ENCODE assay signal across 9 cellular contexts in the genomic region with DNA sequence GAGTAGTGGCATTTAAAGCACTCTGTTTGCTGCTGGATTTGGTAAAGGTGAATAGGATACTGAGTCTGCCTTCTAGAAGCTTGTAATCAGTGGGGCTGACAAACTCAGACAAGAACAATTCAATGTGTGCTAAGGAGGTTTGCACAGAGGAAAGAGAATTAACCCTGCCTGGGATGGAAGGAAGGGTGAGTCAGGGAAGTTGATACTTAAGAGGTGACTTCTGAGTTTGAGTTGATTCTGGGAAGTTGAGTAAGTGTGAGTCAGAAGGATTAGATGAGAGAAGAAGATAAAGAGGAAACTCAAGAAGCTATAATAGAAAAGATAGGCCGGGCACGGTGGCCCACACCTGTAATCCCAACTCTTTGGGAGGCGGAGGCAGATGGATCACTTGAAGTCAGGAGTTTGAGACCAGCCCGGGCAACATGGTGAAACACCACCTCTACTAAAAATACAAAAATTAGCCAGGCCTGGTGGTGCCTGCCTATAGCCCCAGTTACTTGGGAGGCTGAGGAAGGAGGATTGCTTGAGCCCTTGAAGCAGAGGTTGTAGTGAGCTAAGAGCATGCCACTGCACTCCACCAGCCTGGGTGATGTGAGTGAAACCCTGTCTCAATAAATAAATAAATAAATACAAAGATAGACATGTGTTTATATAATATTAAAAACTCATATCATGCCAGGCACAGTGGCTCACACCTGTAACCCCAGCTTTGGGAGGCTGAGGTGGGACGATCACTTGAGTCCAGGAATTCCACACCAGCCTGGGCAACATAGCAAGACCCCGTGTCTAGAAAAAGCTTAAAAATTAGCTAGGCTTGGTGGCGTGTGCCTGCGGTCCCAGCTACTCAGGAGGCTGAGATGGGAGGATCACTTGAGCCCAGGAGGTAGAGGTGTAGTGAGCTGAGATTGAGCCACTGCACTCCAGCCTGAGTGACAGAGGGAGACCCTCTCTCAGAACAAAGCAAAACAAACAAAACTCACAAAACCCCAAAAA.
DNase-seq lines count a peak whose midpoint lies in the region; ATAC-seq and TF ChIP-seq lines count a peak whose summit lies in the region.
"Had no signal": no experiment of that assay in that cellular context is flagged by ENCODE, and none has a peak within 500 bp of the region (broad histone marks: within the 10 kb centered on the region; RNA-seq: fewer than 3 reads in every experiment).

No MANE protein-coding gene starts in this region.

- DNase-seq in activated naive CD4-positive, alpha-beta T cell treated with anti-CD3 and anti-CD28 coated beads for 36 hours: peak; percentile 37
- DNase-seq in activated naive CD4-positive, alpha-beta T cell treated with anti-CD3 and anti-CD28 coated beads, Interleukin-2, amount 50 U/mL, for 16 hours: no peak
- peak; percentile 68 for DNase-seq in RWPE1 (ENCODE audit: low spot score)
- peak; percentile 96 for DNase-seq in epithelial cell of esophagus (ENCODE audit: low read depth)
- no peak for DNase-seq in stimulated activated naive CD8-positive, alpha-beta T cell treated with anti-CD3 and anti-CD28 coated beads, Interleukin-15, amount 100 ng/mL, for 72 hours
- DNase-seq in DMS79 treated with DMSO at 0.1 percent for 48 hours (lab: John Stamatoyannopoulos, UW): no peak
- no peak for DNase-seq in right cardiac atrium
- DNase-seq: NCI-H510A had no signal

- CTCF ChIA-PET in activated naive CD4-positive, alpha-beta T cell treated with anti-CD3 and anti-CD28 coated beads for 36 hours (lab: Charles Lee): interaction anchor here (1.5 to 2.7 kb wide), 2 partner anchors 9 to 11 kb away, joined by 5 to 15 read pairs; no protein-coding TSS in a partner anchor
- CTCF ChIA-PET in RWPE1 (lab: Yijun Ruan, JAX): interaction anchor here (0.6 kb wide), 2 partner anchors 165 to 1670 kb away, joined by 3 read pairs; no protein-coding TSS in a partner anchor

- H3K27me3 ChIP-seq in right cardiac atrium (ENCODE audit: control insufficient read depth, insufficient read depth): no peaks in the 10 kb centered on the region

- TF ChIP-seq CTCF in RWPE1 (conservative IDR thresholded peaks at IDR 0.05; ENCODE audit: low read depth): no peak
- no peak for TF ChIP-seq CTCF in epithelial cell of esophagus (IDR thresholded peaks at IDR 0.05; ENCODE audit: insufficient read depth, low read depth, low read length, missing control alignments)

- H3K36me3 Mint-ChIP-seq in activated naive CD4-positive, alpha-beta T cell treated with anti-CD3 and anti-CD28 coated beads for 36 hours (ENCODE audit: low read depth): no peaks in the 10 kb centered on the region

- H3K4me3 ChIP-seq in epithelial cell of esophagus (ENCODE audit: low read length): no peak overlapping the region
- H3K4me3 ChIP-seq in right cardiac atrium (ENCODE audit: low read length): no peak overlapping the region

- 93% methylated on average over 8 of the region's 8 CpGs for WGBS in right cardiac atrium

- intact Hi-C loops in activated naive CD4-positive, alpha-beta T cell treated with anti-CD3 and anti-CD28 coated beads for 36 hours (cut with micrococcal nuclease): loop anchor here (1.0 to 10.0 kb wide), 10 partner anchors 9 to 1015 kb away; a partner anchor contains a TSS
- intact Hi-C loops in right cardiac atrium (cut with DNase I): loop anchor here in 2 of 4 donors (10.0 kb wide), 1 partner anchor 195 kb away; no protein-coding TSS in a partner anchor

- no peaks in the 10 kb centered on the region for H3K9me3 ChIP-seq in right cardiac atrium (ENCODE audit: control insufficient read depth, low read length)

- H3K27ac Mint-ChIP-seq in activated naive CD4-positive, alpha-beta T cell treated with anti-CD3 and anti-CD28 coated beads for 36 hours: peak overlapping the region; percentile 81
- peak overlapping the region in 1 of 2 donors; percentile 32 for H3K27ac Mint-ChIP-seq in stimulated activated naive CD8-positive, alpha-beta T cell treated with anti-CD3 and anti-CD28 coated beads, Interleukin-15, amount 100 ng/mL, for 72 hours

- H3K27me3 Mint-ChIP-seq in activated naive CD4-positive, alpha-beta T cell treated with anti-CD3 and anti-CD28 coated beads for 36 hours (ENCODE audit: low read depth): no peaks in the 10 kb centered on the region
- peaks cover 15% of the 10 kb centered on the region for H3K27me3 Mint-ChIP-seq in stimulated activated naive CD8-positive, alpha-beta T cell treated with anti-CD3 and anti-CD28 coated beads, Interleukin-15, amount 100 ng/mL, for 72 hours

- H3K4me1 ChIP-seq in right cardiac atrium (ENCODE audit: control insufficient read depth, insufficient read depth, low read length): peaks cover 2% of the 10 kb centered on the region

- POLR2A ChIA-PET in RWPE1 (lab: Yijun Ruan, JAX; ENCODE audit: low non-redundant PET): no interaction called here

- peaks cover 49% of the 10 kb centered on the region for H3K4me1 Mint-ChIP-seq in activated naive CD4-positive, alpha-beta T cell treated with anti-CD3 and anti-CD28 coated beads for 36 hours (ENCODE audit: low read depth)
- H3K4me1 Mint-ChIP-seq in stimulated activated naive CD8-positive, alpha-beta T cell treated with anti-CD3 and anti-CD28 coated beads, Interleukin-15, amount 100 ng/mL, for 72 hours: peaks cover 37% of the 10 kb centered on the region

- peak; percentile 74 for ATAC-seq in stimulated activated naive CD8-positive, alpha-beta T cell treated with anti-CD3 and anti-CD28 coated beads, Interleukin-15, amount 100 ng/mL, for 72 hours
- ATAC-seq in right cardiac atrium: no peak
- ATAC-seq in GM18867 (IDR thresholded peaks at IDR 0.05; ENCODE audit: unreplicated experiment): no peak

- no peak overlapping the region for H3K4me3 Mint-ChIP-seq in activated naive CD4-positive, alpha-beta T cell treated with anti-CD3 and anti-CD28 coated beads for 36 hours
- H3K4me3 Mint-ChIP-seq in stimulated activated naive CD8-positive, alpha-beta T cell treated with anti-CD3 and anti-CD28 coated beads, Interleukin-15, amount 100 ng/mL, for 72 hours: peak overlapping the region in 1 of 2 donors; percentile 10

- no peaks in the 10 kb centered on the region for H3K9me3 Mint-ChIP-seq in activated naive CD4-positive, alpha-beta T cell treated with anti-CD3 and anti-CD28 coated beads for 36 hours
- no peaks in the 10 kb centered on the region for H3K9me3 Mint-ChIP-seq in stimulated activated naive CD8-positive, alpha-beta T cell treated with anti-CD3 and anti-CD28 coated beads, Interleukin-15, amount 100 ng/mL, for 72 hours

- H3K27ac ChIP-seq in RWPE1 (no peak overlapping the region), right cardiac atrium (ENCODE audit: low read length) (no peak overlapping the region)

Comparison
In these comparisons a context has a peak if more than half of its experiments do, and no peak if none do; other contexts are left out.
1. DNase-seq: peak in activated naive CD4-positive, alpha-beta T cell treated with anti-CD3 and anti-CD28 coated beads for 36 hours (single experiment), RWPE1 (single experiment) and epithelial cell of esophagus (single experiment); none in activated naive CD4-positive, alpha-beta T cell treated with anti-CD3 and anti-CD28 coated beads, Interleukin-2, amount 50 U/mL, for 16 hours (single experiment), stimulated activated naive CD8-positive, alpha-beta T cell treated with anti-CD3 and anti-CD28 coated beads, Interleukin-15, amount 100 ng/mL, for 72 hours (0 of 2), DMS79 treated with DMSO at 0.1 percent for 48 hours (single experiment) and right cardiac atrium (0 of 3).